In genomic region chrX:33686105-33686504, GRCh38 we compare ENCODE assay signal across 27 cellular contexts.
"Had no signal": no experiment of that assay in that cellular context is flagged by ENCODE, and none has a peak within 500 bp of the region (broad histone marks: within the 10 kb centered on the region; RNA-seq: fewer than 3 reads in every experiment).

No MANE protein-coding gene starts in this region.

- DNase-seq: colonic mucosa; cortex of kidney; dermis blood vessel endothelial cell; dorsolateral prefrontal cortex; effector CD4-positive, alpha-beta T cell; effector CD8-positive, alpha-beta T cell; effector memory CD4-positive, alpha-beta T cell; effector memory CD8-positive, alpha-beta T cell; endodermal cell; erythroblast; esophagus squamous epithelium; foreskin fibroblast; foreskin keratinocyte; foreskin melanocyte; gastrocnemius medialis; glutamatergic neuron; head of caudate nucleus; heart left ventricle had no signal

- H3K27me3 ChIP-seq: colonic mucosa, esophagus muscularis mucosa, esophagus squamous epithelium, foreskin keratinocyte, gastrocnemius medialis, gastroesophageal sphincter, heart left ventricle, hepatocyte had no signal

- H3K4me1 ChIP-seq: colonic mucosa, esophagus muscularis mucosa, esophagus squamous epithelium, foreskin keratinocyte, gastrocnemius medialis, gastroesophageal sphincter, heart left ventricle had no signal

- H3K79me2 ChIP-seq: hepatocyte had no signal

- H3K4me3 ChIP-seq: colonic mucosa, coronary artery, dorsolateral prefrontal cortex, esophagus muscularis mucosa, esophagus squamous epithelium, gastrocnemius medialis, gastroesophageal sphincter, heart left ventricle, hepatocyte had no signal

- H2AFZ ChIP-seq: hepatocyte had no signal

- H3K9me3 ChIP-seq: colonic mucosa, esophagus squamous epithelium, gastrocnemius medialis, gastroesophageal sphincter, heart left ventricle had no signal

- FAIRE-seq: endometrium, endothelial cell of umbilical vein, frontal cortex had no signal

- H3K4me2 ChIP-seq: hepatocyte had no signal

- ATAC-seq: effector memory CD8-positive, alpha-beta T cell; esophagus mucosa; foreskin keratinocyte; gastrocnemius medialis; gastroesophageal sphincter; heart left ventricle had no signal

- H3K27ac ChIP-seq: colonic mucosa, coronary artery, dorsolateral prefrontal cortex, epithelial cell of prostate, esophagus muscularis mucosa, esophagus squamous epithelium, foreskin keratinocyte, gastrocnemius medialis, gastroesophageal sphincter, heart left ventricle, hepatocyte had no signal

- H3K36me3 ChIP-seq: colonic mucosa, esophagus muscularis mucosa, esophagus squamous epithelium, gastrocnemius medialis, gastroesophageal sphincter, heart left ventricle had no signal
